Comparison of ENCODE assay signal across 8 cellular contexts in the genomic region with DNA sequence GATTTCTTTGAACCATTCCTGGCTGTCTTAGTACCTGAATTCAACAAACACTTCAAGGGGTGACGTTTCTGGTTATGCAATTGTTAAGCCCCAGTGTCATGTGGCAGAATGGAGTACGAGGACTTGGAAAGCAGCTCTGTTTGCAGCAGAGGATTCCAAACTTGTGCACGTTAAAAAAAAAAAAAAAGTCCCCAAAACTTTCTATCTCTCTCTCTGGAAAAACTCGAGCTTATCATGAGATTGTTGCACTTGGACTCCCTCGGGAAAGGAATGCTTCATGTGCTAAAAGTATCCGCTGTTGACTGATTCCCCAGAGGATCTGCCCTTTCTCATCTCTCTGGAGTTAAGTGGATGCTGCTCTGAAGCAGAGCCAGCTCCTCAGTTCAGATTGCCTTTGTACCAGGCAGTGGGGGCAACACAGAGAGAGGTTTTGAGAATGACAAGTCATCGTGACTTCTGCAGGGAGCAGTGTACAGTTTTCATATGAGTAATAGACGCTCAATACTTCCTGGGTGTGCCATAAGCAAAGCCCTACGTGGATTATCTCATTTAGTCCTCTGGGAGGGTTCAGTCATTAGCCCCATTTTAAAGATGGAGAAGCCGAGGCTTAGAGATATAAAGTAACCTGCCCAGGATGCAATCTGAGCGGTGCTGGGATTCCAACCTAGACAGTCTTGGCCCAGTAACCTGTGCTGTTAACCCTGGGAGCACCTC. TPM values are rescaled to one million over a fixed set of nuclear protein-coding genes. Genes with fewer than 3 reads are reported as not detected.
DNase-seq lines count a peak whose midpoint lies in the region; ATAC-seq and TF ChIP-seq lines count a peak whose summit lies in the region.

No MANE protein-coding gene starts in this region.

- TF ChIP-seq CTCF in GM13977 (IDR thresholded peaks at IDR 0.05; ENCODE audit: extremely low read depth, insufficient read depth, missing control alignments) (no peak), fibroblast of the aortic adventitia (IDR thresholded peaks at IDR 0.05; ENCODE audit: insufficient read depth, low read length) (no peak)

- ATAC-seq in GM21423 (IDR thresholded peaks at IDR 0.05; ENCODE audit: unreplicated experiment) = peak; percentile 59

- peak overlapping the region; percentile 62 for H3K27ac ChIP-seq in urinary bladder (ENCODE audit: low read depth)

- no peak overlapping the region for H3K4me3 ChIP-seq in fibroblast of the aortic adventitia (ENCODE audit: low read depth, low read length)
- no peak overlapping the region for H3K4me3 ChIP-seq in urinary bladder (ENCODE audit: low read depth, low read length)

- H3K4me1 ChIP-seq in urinary bladder (ENCODE audit: insufficient read depth) = peaks cover 4% of the 10 kb centered on the region

- DNase-seq in GM13977 (ENCODE audit: low spot score) (peak; percentile 71), LHCN-M2 (ENCODE audit: low read depth) (peak; percentile 46), fibroblast of the aortic adventitia (ENCODE audit: low read depth) (peak; percentile 49), NOMO-1 treated with DMSO at 0.1 percent for 48 hours (lab: John Stamatoyannopoulos, UW; ENCODE audit: unreplicated experiment) (no peak), RPMI8226 (no peak), SK-N-DZ (ENCODE audit: low spot score) (no peak)

- no peaks in the 10 kb centered on the region for H3K36me3 ChIP-seq in urinary bladder (ENCODE audit: insufficient read depth)

- in situ Hi-C loops in GM13977 (cut with MboI; ENCODE audit: low pct_unique_long_range_greater_than_20kb, low sequenced_read_pairs, unreplicated experiment) = no loop called here

- 36% methylated on average over 11 of the region's 11 CpGs for WGBS in urinary bladder

RNA-seq across cellular contexts. Expression of a gene that starts 28.1 kb away (rescaled TPM):
- total RNA-seq in LHCN-M2 (2014; rRNA removed) (not detected in 2 replicates), fibroblast of the aortic adventitia (ENCODE audit: low replicate concordance) (0.16 and 0.18 TPM in 2 replicates), urinary bladder (9.3 TPM)
- polyA plus RNA-seq in LHCN-M2 (2012) = 0.38 TPM
- polyA plus RNA-seq in urinary bladder = 36.6 TPM
- 12.1 and 13.2 TPM in 2 replicates for polyA plus RNA-seq in SK-N-DZ (2014; cell fraction: cytosol; rRNA removed)
- 9.4 and 9.9 TPM in 2 replicates for polyA plus RNA-seq in SK-N-DZ (2014; cell fraction: nucleus; rRNA removed)

Comparison
In these comparisons a context has a peak if more than half of its experiments do, and no peak if none do; other contexts are left out.
1. DNase-seq: peak in GM13977 (single experiment), LHCN-M2 (single experiment) and fibroblast of the aortic adventitia (single experiment); none in NOMO-1 treated with DMSO at 0.1 percent for 48 hours (single experiment), RPMI8226 (single experiment) and SK-N-DZ (single experiment).